ENCODE assay signal across 13 cellular contexts in the genomic region with DNA sequence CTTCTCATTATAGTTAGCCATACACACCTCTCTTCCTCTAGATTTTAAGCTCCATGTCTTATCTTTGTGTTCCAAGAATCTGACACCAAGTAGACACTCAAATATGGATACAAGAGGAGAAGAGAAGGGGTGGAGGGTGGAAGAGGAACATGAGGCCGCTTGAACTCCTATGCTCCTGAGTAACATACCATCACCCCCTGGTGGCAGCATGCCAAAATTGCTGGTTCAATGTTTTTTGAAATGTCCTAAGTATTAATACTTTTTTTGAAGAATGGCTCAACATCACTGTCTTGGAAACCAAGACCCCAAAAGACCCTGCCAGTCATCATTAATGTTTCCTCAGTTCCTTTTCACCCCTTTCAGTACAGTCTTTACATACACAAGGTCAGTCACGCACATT.
A peak's percentile ranks its signal among the peaks of the same experiment; 100 is the strongest.
DNase-seq lines count a peak whose midpoint lies in the region; ATAC-seq, FAIRE-seq and TF ChIP-seq lines count a peak whose summit lies in the region.
"Had no signal": no experiment of that assay in that cellular context is flagged by ENCODE, and none has a peak within 500 bp of the region (broad histone marks: within the 10 kb centered on the region; RNA-seq: fewer than 3 reads in every experiment).

No MANE protein-coding gene starts in this region.

- TF ChIP-seq RAD21 in A549 (conservative IDR thresholded peaks at IDR 0.05 in 1 of 2, IDR thresholded peaks at IDR 0.05 in 1 of 2), result 0 out of 5 replicates have a peak, but pooled peaks of 1 of the 2 experiments have one; percentile 14

- FAIRE-seq in A549 (lab: Jason Lieb, UNC), result no peak
- FAIRE-seq: H54 had no signal

- H3K27me3 Mint-ChIP-seq in GM23338 (ENCODE audit: insufficient read depth, low read depth, poor library complexity), result peaks cover 3% of the 10 kb centered on the region

- peaks cover 6% of the 10 kb centered on the region; the same call in 2 of the 3 replicates for H3K9me3 Mint-ChIP-seq in GM23338

- no peak overlapping the region for H3K27ac Mint-ChIP-seq in GM23338
- H3K27ac Mint-ChIP-seq: CD4-positive, alpha-beta memory T cell; T-cell had no signal

- no peaks in the 10 kb centered on the region for H4K20me1 ChIP-seq in GM23338 (replicated peaks; ENCODE audit: insufficient read depth)

- no peaks in the 10 kb centered on the region for H3K9me2 ChIP-seq in GM23338 (ENCODE audit: insufficient read depth)

- no peaks in the 10 kb centered on the region for H3K79me2 ChIP-seq in GM23338 (replicated peaks; ENCODE audit: insufficient read depth)
- H3K79me2 ChIP-seq: parathyroid adenoma had no signal

- H3K27me3 ChIP-seq in GM23338 (ENCODE audit: insufficient read depth) (no peaks in the 10 kb centered on the region), brain microvascular endothelial cell (replicated peaks) (no peaks in the 10 kb centered on the region), mucosa of rectum (ENCODE audit: control insufficient read depth in 2 of 2, insufficient read depth in 2 of 2, low read length in 2 of 2) (no peaks in the 10 kb centered on the region)

- 58% methylated on average over 2 of the region's 2 CpGs for WGBS in A549 (ENCODE audit: missing lambda C conversion rate)

- H3K4me2 ChIP-seq in A549 (no peak overlapping the region), GM23338 (no peak overlapping the region)

- POLR2A ChIA-PET in A549 (lab: Yijun Ruan, JAX), result no interaction called here

- no peaks in the 10 kb centered on the region; the same call in 1 of the 2 replicates for H3K36me3 ChIP-seq in GM23338 (ENCODE audit: insufficient read depth)
- no peaks in the 10 kb centered on the region for H3K36me3 ChIP-seq in brain microvascular endothelial cell (replicated peaks)
- peaks cover 7 to 11% of the 10 kb centered on the region in 2 donors for H3K36me3 ChIP-seq in mucosa of rectum (ENCODE audit: control insufficient read depth in 2 of 2, insufficient read depth in 2 of 2, low read length in 2 of 2)

- H3K9ac ChIP-seq in mucosa of rectum (ENCODE audit: low read depth in 1 of 2, low read length in 2 of 2), result no peak overlapping the region
- H3K9ac ChIP-seq: parathyroid adenoma had no signal

- no peak overlapping the region for H2AFZ ChIP-seq in GM23338
- H2AFZ ChIP-seq: parathyroid adenoma had no signal

- H3K4me3 ChIP-seq in A549 (no peak overlapping the region), GM23338 (no peak overlapping the region), brain microvascular endothelial cell (ENCODE audit: low read depth, low read length) (no peak overlapping the region), mucosa of rectum (ENCODE audit: low read length in 2 of 2) (no peak overlapping the region)

- peaks cover 12% of the 10 kb centered on the region for H3K4me1 Mint-ChIP-seq in GM23338
- H3K4me1 Mint-ChIP-seq: CD4-positive, alpha-beta memory T cell; T-cell had no signal

- TF ChIP-seq POLR2A in A549 (IDR thresholded peaks at IDR 0.05; ENCODE audit: low read length), result no peak

- TF ChIP-seq EP300 in A549 (IDR thresholded peaks at IDR 0.05), result no peak

- DNase-seq in A549 (ENCODE audit: low read depth in 1 of 2, low spot score in 1 of 2) (peak in 1 of 2 experiments; percentile 34), GM23338 (ENCODE audit: low spot score) (peak; percentile 57), brain microvascular endothelial cell (no peak), HuH-7 (ENCODE audit: low spot score) (no peak), hepatic stellate cell (ENCODE audit: low spot score) (no peak)
- DNase-seq: CD4-positive, alpha-beta memory T cell; cortex of kidney; T-cell had no signal

- CTCF ChIA-PET in A549 (lab: Yijun Ruan, JAX), result interaction anchor here (1.4 to 22.2 kb wide), 3 partner anchors 10 to 42 kb away, joined by 3 to 829 read pairs (median 119); no protein-coding TSS in a partner anchor

- no peaks in the 10 kb centered on the region for H3F3A ChIP-seq in GM23338 (replicated peaks; ENCODE audit: low read depth)

- no peak for ATAC-seq in A549
- no peak for ATAC-seq in GM23338
- no peak for ATAC-seq in HG03097 (IDR thresholded peaks at IDR 0.05; ENCODE audit: low FRiP score, unreplicated experiment)
- no peak for ATAC-seq in HG02884 (IDR thresholded peaks at IDR 0.05; ENCODE audit: unreplicated experiment)
- ATAC-seq: T-cell had no signal

- in situ Hi-C loops in brain microvascular endothelial cell (cut with HindIII; ENCODE audit: low pct_ligation_motif_present, low sequenced_read_pairs), result no loop called here

- H3K4me3 Mint-ChIP-seq in GM23338, result no peak overlapping the region
- H3K4me3 Mint-ChIP-seq: CD4-positive, alpha-beta memory T cell; T-cell had no signal

- H3K9me3 ChIP-seq in A549, result no peaks in the 10 kb centered on the region
- no peaks in the 10 kb centered on the region for H3K9me3 ChIP-seq in mucosa of rectum (ENCODE audit: control insufficient read depth in 2 of 2, low read length in 2 of 2)

- TF ChIP-seq CTCF in A549 (IDR thresholded peaks at IDR 0.05), result 0 out of 3 replicates have a peak, but pooled peaks have one; percentile 8
- TF ChIP-seq CTCF in GM23338 (conservative IDR thresholded peaks at IDR 0.05; ENCODE audit: low read depth in 2 of 2), result peak; percentile 61 to 73
- TF ChIP-seq CTCF in brain microvascular endothelial cell (IDR thresholded peaks at IDR 0.05; ENCODE audit: low read depth, low read length, missing control alignments), result peak; percentile 46

- H3K4me1 ChIP-seq in A549, result peaks cover 15% of the 10 kb centered on the region
- no peaks in the 10 kb centered on the region; the same call in 1 of the 2 replicates for H3K4me1 ChIP-seq in GM23338 (ENCODE audit: insufficient read depth)
- peaks cover 52 to 53% of the 10 kb centered on the region in 2 donors for H3K4me1 ChIP-seq in mucosa of rectum (ENCODE audit: control insufficient read depth in 2 of 2, insufficient read depth in 2 of 2, low read length in 2 of 2)

- no peak overlapping the region for H3K27ac ChIP-seq in A549
- no peak overlapping the region for H3K27ac ChIP-seq in GM23338 (ENCODE audit: low read depth)
- no peak overlapping the region for H3K27ac ChIP-seq in brain microvascular endothelial cell
- H3K27ac ChIP-seq in mucosa of rectum (ENCODE audit: low read depth in 2 of 2, low read length in 2 of 2), result peak overlapping the region; percentile 56 to 73

- peaks cover 19% of the 10 kb centered on the region for H3K36me3 Mint-ChIP-seq in GM23338 (ENCODE audit: low read depth)

TF ChIP-seq in A549, 52 proteins besides CTCF, POLR2A, EP300 and RAD21 (continues in another document):
- TF ChIP-seq, protein P1, sequence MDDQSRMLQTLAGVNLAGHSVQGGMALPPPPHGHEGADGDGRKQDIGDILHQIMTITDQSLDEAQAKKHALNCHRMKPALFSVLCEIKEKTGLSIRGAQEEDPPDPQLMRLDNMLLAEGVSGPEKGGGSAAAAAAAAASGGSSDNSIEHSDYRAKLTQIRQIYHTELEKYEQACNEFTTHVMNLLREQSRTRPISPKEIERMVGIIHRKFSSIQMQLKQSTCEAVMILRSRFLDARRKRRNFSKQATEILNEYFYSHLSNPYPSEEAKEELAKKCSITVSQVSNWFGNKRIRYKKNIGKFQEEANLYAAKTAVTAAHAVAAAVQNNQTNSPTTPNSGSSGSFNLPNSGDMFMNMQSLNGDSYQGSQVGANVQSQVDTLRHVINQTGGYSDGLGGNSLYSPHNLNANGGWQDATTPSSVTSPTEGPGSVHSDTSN (IDR thresholded peaks at IDR 0.05), result no peak
- TF ChIP-seq RARB (CRISPR knock-in tag; IDR thresholded peaks at IDR 0.05) (no peak), ESRRA (IDR thresholded peaks at IDR 0.05; ENCODE audit: borderline replicate concordance, low read length) (no peak), HEYL (CRISPR knock-in tag; IDR thresholded peaks at IDR 0.05) (no peak), GATA3 (IDR thresholded peaks at IDR 0.05; ENCODE audit: borderline replicate concordance) (no peak), ZNF302 (CRISPR knock-in tag; IDR thresholded peaks at IDR 0.05) (no peak), CHD2 (IDR thresholded peaks at IDR 0.05; ENCODE audit: low read length, partially characterized antibody) (no peak), ZFP36 (IDR thresholded peaks at IDR 0.05; ENCODE audit: borderline replicate concordance, partially characterized antibody) (no peak)
- TF ChIP-seq, protein P2, sequence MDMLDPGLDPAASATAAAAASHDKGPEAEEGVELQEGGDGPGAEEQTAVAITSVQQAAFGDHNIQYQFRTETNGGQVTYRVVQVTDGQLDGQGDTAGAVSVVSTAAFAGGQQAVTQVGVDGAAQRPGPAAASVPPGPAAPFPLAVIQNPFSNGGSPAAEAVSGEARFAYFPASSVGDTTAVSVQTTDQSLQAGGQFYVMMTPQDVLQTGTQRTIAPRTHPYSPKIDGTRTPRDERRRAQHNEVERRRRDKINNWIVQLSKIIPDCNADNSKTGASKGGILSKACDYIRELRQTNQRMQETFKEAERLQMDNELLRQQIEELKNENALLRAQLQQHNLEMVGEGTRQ (IDR thresholded peaks at IDR 0.05), result no peak

TF ChIP-seq in GM23338, 12 proteins besides CTCF, POLR2A, EP300 and RAD21 (continues in another document):
- no peak for TF ChIP-seq EZH2 (IDR thresholded peaks at IDR 0.05; ENCODE audit: low read depth, unreplicated experiment)
- TF ChIP-seq CREB1 (CRISPR knock-in tag; IDR thresholded peaks at IDR 0.05; ENCODE audit: low read depth), result no peak
- TF ChIP-seq ZNF114 (CRISPR knock-in tag; IDR thresholded peaks at IDR 0.05), result no peak
- no peak for TF ChIP-seq JUNB (IDR thresholded peaks at IDR 0.05; ENCODE audit: unreplicated experiment)

Comparison
In these comparisons a context has a peak if more than half of its experiments do, and no peak if none do; other contexts are left out.
1. H3K27ac ChIP-seq: peak in mucosa of rectum (2 of 2); none in A549 (0 of 2), GM23338 (single experiment) and brain microvascular endothelial cell (single experiment).
2. CTCF ChIP-seq: peak in every context shown above with its lines; median percentile 67 in GM23338; 46 in brain microvascular endothelial cell; 8 in A549.